ENCODE assay signal across 18 cellular contexts in genomic region chr20:58610811-58611210, GRCh38. TPM values are rescaled to one million over a fixed set of nuclear protein-coding genes. Genes with fewer than 3 reads are reported as not detected.
A peak's percentile ranks its signal among the peaks of the same experiment; 100 is the strongest.
DNase-seq lines count a peak whose midpoint lies in the region; ATAC-seq and TF ChIP-seq lines count a peak whose summit lies in the region.
"Had no signal": no experiment of that assay in that cellular context is flagged by ENCODE, and none has a peak within 500 bp of the region (broad histone marks: within the 10 kb centered on the region; RNA-seq: fewer than 3 reads in every experiment).

No MANE protein-coding gene starts in this region.

- peak overlapping the region; percentile 40 for H2AK5ac ChIP-seq in trophoblast cell (ENCODE audit: low read length)

- H3K4me3 ChIP-seq in MM.1S (ENCODE audit: low read length) (no peak overlapping the region), trophoblast cell (ENCODE audit: low read depth, low read length) (no peak overlapping the region), aorta (ENCODE audit: low read length in 2 of 2) (no peak overlapping the region)
- H3K4me3 ChIP-seq: BLaER1 treated with 17β-estradiol and CSF1 and Interleukin-3, amounts not matched to agents 10 nM and 100 nM; GM12878; GM23248 had no signal

- no peak overlapping the region for H3K23ac ChIP-seq in trophoblast cell (ENCODE audit: low read length)

- no peaks in the 10 kb centered on the region for H3K9me2 ChIP-seq in MM.1S (replicated peaks; ENCODE audit: insufficient read depth, low read length)

- peaks cover 9% of the 10 kb centered on the region for H3K79me1 ChIP-seq in trophoblast cell (ENCODE audit: low read length)

- H3K4ac ChIP-seq in trophoblast cell (ENCODE audit: low read depth, low read length): no peak overlapping the region

- no CpG with 5 or more reads among the region's 10 CpGs for WGBS in trophoblast cell (ENCODE audit: extremely low coverage, insufficient coverage, insufficient read length)
- WGBS in aorta, 2 donors: 94 to 95% methylated on average over 10 of the region's 10 CpGs

- no peak overlapping the region for H3K27ac ChIP-seq in MM.1S (ENCODE audit: low read length)
- H3K27ac ChIP-seq in VCaP: peak overlapping the region; percentile 76
- peak overlapping the region; percentile 2 for H3K27ac ChIP-seq in trophoblast cell (ENCODE audit: low read depth, low read length)
- no peak overlapping the region for H3K27ac ChIP-seq in aorta (ENCODE audit: low read depth in 1 of 2, low read length in 2 of 2)
- H3K27ac ChIP-seq: BLaER1 treated with 17β-estradiol and CSF1 and Interleukin-3, amounts not matched to agents 10 nM and 100 nM; GM23248 had no signal

- H4K8ac ChIP-seq in trophoblast cell (ENCODE audit: low read depth, low read length): no peak overlapping the region

- H3K14ac ChIP-seq in trophoblast cell (ENCODE audit: low read length): peak overlapping the region; percentile 38

- no peak overlapping the region for H2BK120ac ChIP-seq in trophoblast cell (ENCODE audit: insufficient read depth, low read length, poor library complexity)

- H4K20me1 ChIP-seq in MM.1S (ENCODE audit: insufficient read depth, low read length): no peaks in the 10 kb centered on the region

- peak overlapping the region; percentile 55 for H4K91ac ChIP-seq in trophoblast cell (ENCODE audit: low read depth, low read length)

- intact Hi-C loops in aorta (cut with DNase I): no loop called here

- no peak overlapping the region for H2AFZ ChIP-seq in MM.1S (ENCODE audit: low read length)
- H2AFZ ChIP-seq in trophoblast cell (ENCODE audit: insufficient read depth, low read length, poor library complexity): no peak overlapping the region
- H2AFZ ChIP-seq: GM23248 had no signal

- no peak overlapping the region for H4K12ac ChIP-seq in trophoblast cell (ENCODE audit: low read depth, low read length)

- DNase-seq in MM.1S: no peak
- DNase-seq in trophoblast cell: no peak
- peak; percentile 29 to 61 for DNase-seq in aorta
- no peak for DNase-seq in HK-2 (ENCODE audit: unreplicated experiment)
- DNase-seq in superior temporal gyrus (ENCODE audit: extremely low spot score): no peak
- DNase-seq: CD4-positive, CD25-positive, alpha-beta regulatory T cell; CD8-positive, alpha-beta memory T cell; COR-L47; DMS 273 treated with DMSO at 0.1 percent for 48 hours; DMS53; DND-41; EL; GM23248; HCEC 1CT had no signal

- H3K9me3 ChIP-seq in MM.1S (replicated peaks; ENCODE audit: insufficient read depth, low read length) (no peaks in the 10 kb centered on the region), trophoblast cell (ENCODE audit: insufficient read depth, low read depth, low read length) (no peaks in the 10 kb centered on the region), aorta (ENCODE audit: control insufficient read depth, low read length) (no peaks in the 10 kb centered on the region)
- H3K9me3 ChIP-seq: BLaER1 treated with 17β-estradiol and CSF1 and Interleukin-3, amounts not matched to agents 10 nM and 100 nM had no signal

- peaks cover 98% of the 10 kb centered on the region for H3K27me3 ChIP-seq in MM.1S (replicated peaks; ENCODE audit: insufficient read depth, low read length)
- no peaks in the 10 kb centered on the region for H3K27me3 ChIP-seq in trophoblast cell (ENCODE audit: insufficient read depth, low read length)
- H3K27me3 ChIP-seq in aorta (ENCODE audit: control insufficient read depth in 1 of 2, insufficient read depth in 2 of 2, low read length in 1 of 2): no peaks in the 10 kb centered on the region
- H3K27me3 ChIP-seq: BLaER1 treated with 17β-estradiol and CSF1 and Interleukin-3, amounts not matched to agents 10 nM and 100 nM had no signal

- TF ChIP-seq CTCF in MM.1S (IDR thresholded peaks at IDR 0.05; ENCODE audit: low read length): no peak
- TF ChIP-seq CTCF in VCaP (conservative IDR thresholded peaks at IDR 0.05): no peak

- peak overlapping the region; percentile 39 for H2BK12ac ChIP-seq in trophoblast cell (ENCODE audit: low read length)

- no peaks in the 10 kb centered on the region for H3K36me3 ChIP-seq in MM.1S (replicated peaks; ENCODE audit: insufficient read depth, low read length)
- no peaks in the 10 kb centered on the region for H3K36me3 ChIP-seq in trophoblast cell (ENCODE audit: control insufficient read depth in 1 of 2, insufficient read depth in 2 of 2, low read length in 2 of 2)
- H3K36me3 ChIP-seq in aorta (ENCODE audit: control insufficient read depth in 1 of 2, insufficient read depth in 2 of 2, low read length in 1 of 2): no peaks in the 10 kb centered on the region
- H3K36me3 ChIP-seq: BLaER1 treated with 17β-estradiol and CSF1 and Interleukin-3, amounts not matched to agents 10 nM and 100 nM had no signal

- peak overlapping the region; percentile 32 for H3K18ac ChIP-seq in trophoblast cell (ENCODE audit: low read length)

- peak overlapping the region; percentile 1; the same call in 1 of the 2 replicates for H3K4me2 ChIP-seq in MM.1S (ENCODE audit: low read depth, low read length)
- no peak overlapping the region for H3K4me2 ChIP-seq in trophoblast cell (ENCODE audit: low read length)
- H3K4me2 ChIP-seq: BLaER1 treated with 17β-estradiol and CSF1 and Interleukin-3, amounts not matched to agents 10 nM and 100 nM had no signal

- ATAC-seq in aorta (ENCODE audit: low FRiP score) (no peak), GM21381 (IDR thresholded peaks at IDR 0.05; ENCODE audit: unreplicated experiment) (no peak)
- ATAC-seq: GM12878 had no signal

- H3K4me1 ChIP-seq in MM.1S (ENCODE audit: low read length) (no peaks in the 10 kb centered on the region), trophoblast cell (ENCODE audit: control insufficient read depth in 1 of 2, insufficient read depth in 2 of 2, low read length in 2 of 2) (peaks cover 25% of the 10 kb centered on the region in 2 experiments), aorta (ENCODE audit: control insufficient read depth in 1 of 2, insufficient read depth in 2 of 2, low read length in 2 of 2) (no peaks in the 10 kb centered on the region)

- no peaks in the 10 kb centered on the region for H3F3A ChIP-seq in MM.1S (ENCODE audit: insufficient read depth, low read length)

- H2BK5ac ChIP-seq in trophoblast cell (ENCODE audit: low read depth, low read length, poor library complexity): peak overlapping the region; percentile 5

- H3K79me2 ChIP-seq in MM.1S (ENCODE audit: low read length): no peaks in the 10 kb centered on the region
- H3K79me2 ChIP-seq in trophoblast cell (ENCODE audit: control insufficient read depth, insufficient read depth, low read length, poor library complexity): no peaks in the 10 kb centered on the region

- H3K9ac ChIP-seq in MM.1S (ENCODE audit: low read length): no peak overlapping the region
- no peak overlapping the region for H3K9ac ChIP-seq in trophoblast cell (ENCODE audit: low read length)
- H3K9ac ChIP-seq: BLaER1 treated with 17β-estradiol and CSF1 and Interleukin-3, amounts not matched to agents 10 nM and 100 nM; GM23248 had no signal

RNA-seq across cellular contexts. Expression of gene STX16, which starts 40.3 kb away (rescaled TPM):
- 26.9 and 28.5 TPM in 2 replicates for polyA plus RNA-seq in trophoblast cell (2013)
- total RNA-seq in aorta: 10 to 100 TPM; 48.7 to 75.7 TPM
- 10 to 100 TPM; 17.9 to 70.6 TPM for polyA plus RNA-seq in aorta

Comparison
In these comparisons a context has a peak if more than half of its experiments do, and no peak if none do; other contexts are left out.
1. DNase-seq: peak in aorta (2 of 2); none in MM.1S (single experiment), trophoblast cell (0 of 2), HK-2 (single experiment) and superior temporal gyrus (single experiment).
2. H3K27ac ChIP-seq: peak in VCaP (single experiment) and trophoblast cell (single experiment); none in MM.1S (single experiment) and aorta (0 of 2).